Comparison of ENCODE assay signal across 18 cellular contexts in the genomic region with DNA sequence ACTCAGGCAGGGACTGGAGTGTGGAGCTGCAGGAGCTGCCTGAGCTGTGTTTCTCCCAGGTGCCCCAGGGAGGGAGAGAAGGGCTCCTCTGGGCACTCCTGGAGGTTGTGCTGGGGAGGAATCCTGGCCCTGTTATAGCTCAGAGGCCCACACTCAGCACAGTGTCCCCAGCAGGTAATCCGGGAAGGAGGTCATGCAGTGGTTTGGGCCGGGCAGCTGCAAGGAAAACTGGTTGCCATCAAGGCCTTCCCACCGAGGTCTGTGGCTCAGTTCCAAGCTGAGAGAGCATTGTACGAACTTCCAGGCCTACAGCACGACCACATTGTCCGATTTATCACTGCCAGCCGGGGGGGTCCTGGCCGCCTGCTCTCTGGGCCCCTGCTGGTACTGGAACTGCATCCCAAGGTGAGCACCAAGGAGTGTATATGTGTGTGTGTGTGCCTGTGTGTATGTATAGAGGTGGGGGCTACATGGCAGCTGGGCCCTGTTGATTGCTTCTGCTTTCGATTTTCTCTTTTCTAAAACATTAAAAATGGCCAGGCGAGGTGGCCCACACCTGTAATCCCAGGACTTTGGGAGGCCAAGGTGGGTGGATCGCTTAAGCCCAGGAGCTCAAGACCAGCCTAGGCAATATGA. TPM values are rescaled to one million over a fixed set of nuclear protein-coding genes. Genes with fewer than 3 reads are reported as not detected.
A peak's percentile ranks its signal among the peaks of the same experiment; 100 is the strongest.
DNase-seq lines count a peak whose midpoint lies in the region; ATAC-seq and TF ChIP-seq lines count a peak whose summit lies in the region.
"Had no signal": no experiment of that assay in that cellular context is flagged by ENCODE, and none has a peak within 500 bp of the region (broad histone marks: within the 10 kb centered on the region; RNA-seq: fewer than 3 reads in every experiment).

No MANE protein-coding gene starts in this region.

- H3K4me1 ChIP-seq in cardiac muscle cell (ENCODE audit: low read depth) = peaks cover 54% of the 10 kb centered on the region
- H3K4me1 ChIP-seq in right atrium auricular region = peaks cover 0 to 11% of the 10 kb centered on the region in 2 donors
- peaks cover 23% of the 10 kb centered on the region for H3K4me1 ChIP-seq in endodermal cell (ENCODE audit: control insufficient read depth, insufficient read depth, low read length)
- H3K4me1 ChIP-seq in aorta (ENCODE audit: control insufficient read depth in 1 of 2, insufficient read depth in 2 of 2, low read length in 2 of 2) = no peaks in the 10 kb centered on the region

- H3K27me3 ChIP-seq in cardiac muscle cell (no peaks in the 10 kb centered on the region), right atrium auricular region (no peaks in the 10 kb centered on the region), endodermal cell (ENCODE audit: control insufficient read depth, insufficient read depth, low read length, poor library complexity, severe bottlenecking) (no peaks in the 10 kb centered on the region), aorta (ENCODE audit: control insufficient read depth in 1 of 2, insufficient read depth in 2 of 2, low read length in 1 of 2) (no peaks in the 10 kb centered on the region)

- no peaks in the 10 kb centered on the region for H3K36me3 ChIP-seq in cardiac muscle cell
- H3K36me3 ChIP-seq in right atrium auricular region = no peaks in the 10 kb centered on the region
- no peaks in the 10 kb centered on the region for H3K36me3 ChIP-seq in endodermal cell (ENCODE audit: control insufficient read depth, insufficient read depth, low read length)
- no peaks in the 10 kb centered on the region for H3K36me3 ChIP-seq in aorta (ENCODE audit: control insufficient read depth in 1 of 2, insufficient read depth in 2 of 2, low read length in 1 of 2)

- H3K4me1 Mint-ChIP-seq in endodermal cell = peaks cover 44% of the 10 kb centered on the region
- H3K4me1 Mint-ChIP-seq in T-helper 2 cell treated with Interferon-gamma antibody and Interleukin-4, amounts not matched to agents 5 μg/mL and 100 μg/mL, for 36 hours (ENCODE audit: low read depth) = peaks cover 6% of the 10 kb centered on the region

- ATAC-seq in aorta (ENCODE audit: low FRiP score) = peak; percentile 57
- ATAC-seq: PC-3 had no signal

- H3K27me3 Mint-ChIP-seq in endodermal cell (ENCODE audit: insufficient read depth) = no peaks in the 10 kb centered on the region
- H3K27me3 Mint-ChIP-seq in T-helper 2 cell treated with Interferon-gamma antibody and Interleukin-4, amounts not matched to agents 5 μg/mL and 100 μg/mL, for 36 hours (ENCODE audit: low read depth) = no peaks in the 10 kb centered on the region

- peak overlapping the region; percentile 55 for H3K4me3 Mint-ChIP-seq in endodermal cell
- H3K4me3 Mint-ChIP-seq in T-helper 2 cell treated with Interferon-gamma antibody and Interleukin-4, amounts not matched to agents 5 μg/mL and 100 μg/mL, for 36 hours = no peak overlapping the region
- H3K4me3 Mint-ChIP-seq: CD14-positive monocyte had no signal

- H3K9ac ChIP-seq in endodermal cell (ENCODE audit: extremely low read depth, low read length, poor library complexity, severe bottlenecking) = peak overlapping the region; percentile 58

- H3K27ac ChIP-seq in cardiac muscle cell = peak overlapping the region; percentile 96
- no peak overlapping the region for H3K27ac ChIP-seq in right atrium auricular region
- no peak overlapping the region for H3K27ac ChIP-seq in endodermal cell (ENCODE audit: low read depth, low read length)
- H3K27ac ChIP-seq in aorta (ENCODE audit: low read depth in 1 of 2, low read length in 2 of 2) = no peak overlapping the region

- DNase-seq in cardiac muscle cell (ENCODE audit: low read depth in 1 of 2, low spot score in 1 of 2) (peak in 1 of 2 donors; percentile 15), right atrium auricular region (ENCODE audit: low spot score) (no peak), endodermal cell (peak; percentile 65), myocyte (ENCODE audit: low read depth) (peak; percentile 52), aorta (peak in 1 of 2 donors; percentile 52), NCI-H1105 treated with DMSO at 0.1 percent for 48 hours (lab: John Stamatoyannopoulos, UW) (no peak), SW480 (ENCODE audit: low spot score) (no peak)
- no peak for DNase-seq in T-helper 2 cell treated with Interferon-gamma antibody and Interleukin-4, amounts not matched to agents 5 μg/mL and 100 μg/mL, for 36 hours (ENCODE audit: low spot score)
- DNase-seq: DMS53; H7; NCI-H1436 treated with DMSO at 0.1 percent for 48 hours; NCI-H2081; NCI-H226; NCI-H526 treated with DMSO at 0.1 percent for 48 hours; NK-92 treated with Interleukin-12 subunit alpha and Interleukin-12 subunit beta, amount 100 ng/mL, for 24 hours; PC-3 had no signal

- peaks cover 10% of the 10 kb centered on the region for H3K36me3 Mint-ChIP-seq in endodermal cell (ENCODE audit: low read depth)
- no peaks in the 10 kb centered on the region for H3K36me3 Mint-ChIP-seq in T-helper 2 cell treated with Interferon-gamma antibody and Interleukin-4, amounts not matched to agents 5 μg/mL and 100 μg/mL, for 36 hours (ENCODE audit: low read depth)
- H3K36me3 Mint-ChIP-seq: CD14-positive monocyte had no signal

- H3K9me3 ChIP-seq in cardiac muscle cell (ENCODE audit: low read depth) (no peaks in the 10 kb centered on the region), right atrium auricular region (no peaks in the 10 kb centered on the region), endodermal cell (ENCODE audit: control insufficient read depth, low read length) (no peaks in the 10 kb centered on the region), aorta (ENCODE audit: control insufficient read depth, low read length) (no peaks in the 10 kb centered on the region)

- 91 to 92% methylated on average over 6 to 11 of the region's 11 CpGs for WGBS in endodermal cell (ENCODE audit: insufficient coverage in 1 of 2, insufficient read length in 1 of 2), 2 experiments
- WGBS in aorta, 2 donors = 66 to 74% methylated on average over 11 of the region's 11 CpGs

- no peak for TF ChIP-seq CTCF in cardiac muscle cell (IDR thresholded peaks at IDR 0.05; ENCODE audit: low read depth, low read length)
- TF ChIP-seq CTCF in right atrium auricular region (IDR thresholded peaks at IDR 0.05) = no peak
- TF ChIP-seq CTCF in endodermal cell (conservative IDR thresholded peaks at IDR 0.05) = no peak

- H3K9me3 Mint-ChIP-seq in endodermal cell = no peaks in the 10 kb centered on the region
- no peaks in the 10 kb centered on the region for H3K9me3 Mint-ChIP-seq in T-helper 2 cell treated with Interferon-gamma antibody and Interleukin-4, amounts not matched to agents 5 μg/mL and 100 μg/mL, for 36 hours
- H3K9me3 Mint-ChIP-seq: CD14-positive monocyte had no signal

- H3K4me3 ChIP-seq in cardiac muscle cell = peak overlapping the region; percentile 20
- H3K4me3 ChIP-seq in right atrium auricular region = no peak overlapping the region
- H3K4me3 ChIP-seq in endodermal cell (ENCODE audit: low read length) = peak overlapping the region; percentile 77
- H3K4me3 ChIP-seq in aorta (ENCODE audit: low read length in 2 of 2) = no peak overlapping the region

- intact Hi-C loops in aorta (cut with DNase I) = no loop called here

- H3K27ac Mint-ChIP-seq in endodermal cell = peak overlapping the region; percentile 83
- no peak overlapping the region for H3K27ac Mint-ChIP-seq in T-helper 2 cell treated with Interferon-gamma antibody and Interleukin-4, amounts not matched to agents 5 μg/mL and 100 μg/mL, for 36 hours

RNA-seq across cellular contexts. Expression of gene AMHR2, which starts 2.0 kb away (rescaled TPM):
- total RNA-seq in cardiac muscle cell (39.8 and 60.0 TPM in 2 replicates), right atrium auricular region (under 1 TPM; 0.37 to 0.47 TPM), endodermal cell (10 to 100 TPM; 17.1 to 23.6 TPM), myocyte (not detected in 2 replicates), aorta (not detected)
- polyA plus RNA-seq in cardiac muscle cell (53.4 and 57.3 TPM in 2 replicates), aorta (under 1 TPM in 1 of 2 donors, not detected in 1; 0.26 TPM)
- 2.5 TPM for polyA plus RNA-seq in endodermal cell (2013, experiment 1 of 2)
- 3.4 TPM for polyA plus RNA-seq in endodermal cell (2013, experiment 2 of 2)
- not detected for polyA plus RNA-seq in myocyte (2012)
- total RNA-seq: A172 had no signal
- polyA plus RNA-seq: CD14-positive monocyte had no signal

RNA-seq across cellular contexts. Expression of gene PRR13, which starts 15.9 kb away (rescaled TPM):
- total RNA-seq in cardiac muscle cell (42.9 and 48.3 TPM in 2 replicates), right atrium auricular region (10 to 100 TPM; 38.8 to 60.6 TPM), endodermal cell (100 to 1,000 TPM; 184 to 209 TPM), myocyte (45.8 and 48.3 TPM in 2 replicates), aorta (100 to 1,000 TPM in 1 of 2 donors, 10 to 100 TPM in 1; 94.6 to 104 TPM)
- polyA plus RNA-seq in cardiac muscle cell (169 and 190 TPM in 2 replicates), aorta (100 to 1,000 TPM; 107 to 224 TPM)
- polyA plus RNA-seq in endodermal cell (2013, experiment 1 of 2) = 101 TPM
- 95.7 TPM for polyA plus RNA-seq in endodermal cell (2013, experiment 2 of 2)
- polyA plus RNA-seq in myocyte (2012) = 136 TPM

RNA-seq across cellular contexts. Expression of gene PCBP2, which starts 26.3 kb away (rescaled TPM):
- total RNA-seq in cardiac muscle cell (213 and 326 TPM in 2 replicates), right atrium auricular region (100 to 1,000 TPM; 288 to 378 TPM), endodermal cell (1,000 to 10,000 TPM; 1,281 to 1,338 TPM), myocyte (141 and 158 TPM in 2 replicates), aorta (100 to 1,000 TPM; 578 to 688 TPM)
- polyA plus RNA-seq in cardiac muscle cell (114 and 146 TPM in 2 replicates), aorta (100 to 1,000 TPM; 510 to 513 TPM)
- 1,028 TPM for polyA plus RNA-seq in endodermal cell (2013, experiment 1 of 2)
- 890 TPM for polyA plus RNA-seq in endodermal cell (2013, experiment 2 of 2)
- polyA plus RNA-seq in myocyte (2012) = 670 TPM

RNA-seq across cellular contexts. Expression of gene SP1, which starts 45.7 kb away (rescaled TPM):
- total RNA-seq in cardiac muscle cell = 43.7 and 53.0 TPM in 2 replicates
- 11.4 and 12.9 TPM in 2 replicates for polyA plus RNA-seq in cardiac muscle cell
- 10 to 100 TPM; 21.2 to 36.6 TPM for total RNA-seq in right atrium auricular region
- 10 to 100 TPM; 91.2 to 99.5 TPM for total RNA-seq in endodermal cell
- 49.6 TPM for polyA plus RNA-seq in endodermal cell (2013, experiment 1 of 2)
- 47.0 TPM for polyA plus RNA-seq in endodermal cell (2013, experiment 2 of 2)
- 28.9 and 35.6 TPM in 2 replicates for total RNA-seq in myocyte
- polyA plus RNA-seq in myocyte (2012) = 19.0 TPM
- 10 to 100 TPM; 63.3 to 83.1 TPM for total RNA-seq in aorta
- polyA plus RNA-seq in aorta = 10 to 100 TPM in 1 of 2 donors, 1 to 10 TPM in 1; 7.4 to 17.3 TPM

Comparison
In these comparisons a context has a peak if more than half of its experiments do, and no peak if none do; other contexts are left out.
1. H3K4me3 ChIP-seq: peak in cardiac muscle cell (single experiment) and endodermal cell (single experiment); none in right atrium auricular region (0 of 2) and aorta (0 of 2).
2. RNA of gene AMHR2, which starts 2.0 kb away (total RNA-seq): 39.8 to 60.0 TPM in cardiac muscle cell and 17.1 to 23.6 TPM in endodermal cell; 0.37 to 0.47 TPM in right atrium auricular region, not detected in aorta and not detected in myocyte; every median in the first group is over 10 times any median in the second.
3. DNase-seq: peak in endodermal cell (single experiment) and myocyte (single experiment); none in right atrium auricular region (single experiment), T-helper 2 cell treated with Interferon-gamma antibody and Interleukin-4, amounts not matched to agents 5 μg/mL and 100 μg/mL, for 36 hours (single experiment), NCI-H1105 treated with DMSO at 0.1 percent for 48 hours (single experiment) and SW480 (single experiment).